Comparison of ENCODE assay signal across 2 cellular contexts in genomic region chr18:32956591-32957310, GRCh38.
TF ChIP-seq lines count a peak whose summit lies in the region.

No MANE protein-coding gene starts in this region.

TF ChIP-seq in H1, 55 proteins besides CTCF, POLR2A, EP300 and RAD21:
- TF ChIP-seq SIRT6 (IDR thresholded peaks at IDR 0.05; ENCODE audit: low read length) (no peak), KDM1A (IDR thresholded peaks at IDR 0.05; ENCODE audit: borderline replicate concordance, low read length) (no peak), EZH2 (IDR thresholded peaks at IDR 0.05; ENCODE audit: low read depth, low read length, severe bottlenecking) (no peak), SIX5 (IDR thresholded peaks at IDR 0.05; ENCODE audit: low read depth, low read length) (no peak), CBX8 (IDR thresholded peaks at IDR 0.05; ENCODE audit: borderline replicate concordance, low read depth, low read length) (no peak), NANOG (IDR thresholded peaks at IDR 0.05; ENCODE audit: insufficient read depth, low read depth, low read length, poor library complexity, severe bottlenecking) (no peak)
TF ChIP-seq in H1: peak in this region for 0.

TF ChIP-seq in HepG2, 621 proteins besides CTCF, POLR2A, EP300 and RAD21:
- TF ChIP-seq ZSCAN29 (CRISPR knock-in tag; conservative IDR thresholded peaks at IDR 0.05) = no peak
- TF ChIP-seq TRIM24 (CRISPR knock-in tag; IDR thresholded peaks at IDR 0.05) = no peak
- no peak for TF ChIP-seq NCOA5 (CRISPR knock-in tag; IDR thresholded peaks at IDR 0.05)
- TF ChIP-seq MZF1 (CRISPR knock-in tag; IDR thresholded peaks at IDR 0.05; ENCODE audit: borderline replicate concordance) = no peak
- TF ChIP-seq, protein P1, sequence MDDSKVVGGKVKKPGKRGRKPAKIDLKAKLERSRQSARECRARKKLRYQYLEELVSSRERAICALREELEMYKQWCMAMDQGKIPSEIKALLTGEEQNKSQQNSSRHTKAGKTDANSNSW (CRISPR knock-in tag; IDR thresholded peaks at IDR 0.05; ENCODE audit: borderline replicate concordance) = no peak
- no peak for TF ChIP-seq GFI1 (CRISPR knock-in tag; IDR thresholded peaks at IDR 0.05; ENCODE audit: borderline replicate concordance)
- TF ChIP-seq XRCC5 (optimal IDR thresholded peaks at IDR 0.05; ENCODE audit: low read length) = no peak
- TF ChIP-seq ZNF547 (CRISPR knock-in tag; IDR thresholded peaks at IDR 0.05) = no peak
